1 cellular context compared by ENCODE assay signal in genomic region chr1:21341022-21341421, GRCh38.
TF ChIP-seq lines count a peak whose summit lies in the region.

No MANE protein-coding gene starts in this region.

TF ChIP-seq in HEK293T, 16 proteins besides CTCF, POLR2A, EP300 and RAD21 (continued from another document):
- TF ChIP-seq PKNOX1 (IDR thresholded peaks at IDR 0.05): peak; percentile 31; the same call in 1 of the 2 replicates
- no peak for TF ChIP-seq ELF4 (IDR thresholded peaks at IDR 0.05)
